Comparison of ENCODE assay signal across 8 cellular contexts in genomic region chr20:9609892-9610502, GRCh38.
DNase-seq lines count a peak whose midpoint lies in the region; ATAC-seq, FAIRE-seq and TF ChIP-seq lines count a peak whose summit lies in the region.

No MANE protein-coding gene starts in this region.

- peak overlapping the region; percentile 22; the same call in 1 of the 2 replicates for H3K4me2 ChIP-seq in MM.1S (ENCODE audit: low read depth, low read length)

- H3K27ac ChIP-seq in MM.1S (ENCODE audit: low read length): no peak overlapping the region
- no peak overlapping the region for H3K27ac ChIP-seq in SJCRH30

- FAIRE-seq in urothelium cell line (lab: Jason Lieb, UNC): no peak

- no peaks in the 10 kb centered on the region for H3K36me3 ChIP-seq in MM.1S (replicated peaks; ENCODE audit: insufficient read depth, low read length)
- H3K36me3 ChIP-seq in SJCRH30: no peaks in the 10 kb centered on the region

- no peak overlapping the region for H3K4me3 ChIP-seq in MM.1S (ENCODE audit: low read length)
- H3K4me3 ChIP-seq in SJCRH30: no peak overlapping the region

- no peaks in the 10 kb centered on the region for H3K27me3 ChIP-seq in MM.1S (replicated peaks; ENCODE audit: insufficient read depth, low read length)
- no peaks in the 10 kb centered on the region for H3K27me3 ChIP-seq in SJCRH30

- H3K9me3 ChIP-seq in MM.1S (replicated peaks; ENCODE audit: insufficient read depth, low read length) (no peaks in the 10 kb centered on the region), SJCRH30 (replicated peaks) (no peaks in the 10 kb centered on the region)

- ATAC-seq in GM21381 (IDR thresholded peaks at IDR 0.05; ENCODE audit: unreplicated experiment): peak; percentile 64

- H3K9me2 ChIP-seq in MM.1S (replicated peaks; ENCODE audit: insufficient read depth, low read length): no peaks in the 10 kb centered on the region

- H4K20me1 ChIP-seq in MM.1S (ENCODE audit: insufficient read depth, low read length): no peaks in the 10 kb centered on the region

- H3K9ac ChIP-seq in MM.1S (ENCODE audit: low read length): no peak overlapping the region

- H3K4me1 ChIP-seq in MM.1S (ENCODE audit: low read length): peaks cover 16% of the 10 kb centered on the region
- no peaks in the 10 kb centered on the region for H3K4me1 ChIP-seq in SJCRH30

- H3K79me2 ChIP-seq in MM.1S (ENCODE audit: low read length): no peaks in the 10 kb centered on the region

- peak overlapping the region; percentile 43 for H2AFZ ChIP-seq in MM.1S (ENCODE audit: low read length)

- peaks cover 6% of the 10 kb centered on the region for H3F3A ChIP-seq in MM.1S (ENCODE audit: insufficient read depth, low read length)

- peak; percentile 53 for DNase-seq in DMS79 treated with DMSO at 0.1 percent for 48 hours (lab: John Stamatoyannopoulos, UW)
- DNase-seq in MM.1S: peak; percentile 84
- DNase-seq in SJCRH30: peak; percentile 23 to 70
- peak; percentile 84 for DNase-seq in dedifferentiated amniotic fluid mesenchymal stem cell (ENCODE audit: extremely low spot score)
- DNase-seq in middle frontal gyrus (ENCODE audit: extremely low spot score, low spot score): peak; percentile 45
- DNase-seq in urothelium cell line (ENCODE audit: low spot score): peak; percentile 40
- DNase-seq in effector CD8-positive, alpha-beta T cell (lab: John Stamatoyannopoulos, UW): no peak

- TF ChIP-seq CTCF in MM.1S (IDR thresholded peaks at IDR 0.05; ENCODE audit: low read length): peak; percentile 72
